16 cellular contexts compared by ENCODE assay signal in the genomic region with DNA sequence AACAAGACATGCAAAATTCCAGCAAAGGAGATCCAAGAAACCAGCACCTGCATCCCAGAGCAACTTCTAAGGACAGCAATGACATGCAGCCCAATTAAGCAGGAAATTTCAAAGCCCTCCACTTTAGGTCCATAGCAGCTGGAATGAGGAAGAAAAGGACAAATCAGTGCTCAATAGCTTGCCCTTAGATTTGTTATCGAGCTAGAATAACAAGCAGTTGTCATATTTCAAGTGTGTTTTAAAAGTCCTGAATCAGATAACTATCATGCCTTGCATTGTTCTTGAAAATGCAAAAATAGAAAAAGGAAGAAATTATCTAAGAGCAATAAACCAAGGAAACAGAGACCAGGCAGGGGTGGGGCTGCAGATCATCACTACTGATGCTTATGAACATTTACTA.
"Had no signal": no experiment of that assay in that cellular context is flagged by ENCODE, and none has a peak within 500 bp of the region (broad histone marks: within the 10 kb centered on the region; RNA-seq: fewer than 3 reads in every experiment).

No MANE protein-coding gene starts in this region.

- ATAC-seq: activated CD8-positive, alpha-beta T cell treated with anti-CD3 and anti-CD28 coated beads, Interleukin-2, amount 10 ng/mL, durations not matched to agents 7 days and 5 days; activated naive CD4-positive, alpha-beta T cell treated with anti-CD3 and anti-CD28 coated beads, Interleukin-2, amount 50 U/mL, for 72 hours; left ventricle myocardium superior; right lobe of liver; WTC11 had no signal

- H3K4me3 ChIP-seq: psoas muscle, right lobe of liver had no signal

- H3K27me3 ChIP-seq: right lobe of liver had no signal

- H3K36me3 ChIP-seq: right lobe of liver had no signal

- H3K36me3 Mint-ChIP-seq: activated naive CD4-positive, alpha-beta T cell treated with anti-CD3 and anti-CD28 coated beads, Interleukin-2, amount 50 U/mL, for 72 hours; WTC11 had no signal

- H3K27ac Mint-ChIP-seq: activated CD8-positive, alpha-beta T cell treated with anti-CD3 and anti-CD28 coated beads, Interleukin-2, amount 10 ng/mL, durations not matched to agents 7 days and 5 days; activated naive CD4-positive, alpha-beta T cell treated with anti-CD3 and anti-CD28 coated beads, Interleukin-2, amount 50 U/mL, for 72 hours; T-helper 1 cell treated with Interleukin-12 subunit alpha and Interleukin-12 subunit beta and Interleukin-4 antibody, amounts not matched to agents 30 μg/mL and 1 μg/mL, for 36 hours; WTC11 had no signal

- H3K27ac ChIP-seq: right lobe of liver had no signal

- DNase-seq: activated CD4-positive, alpha-beta T cell treated with anti-CD3 and anti-CD28 coated beads for 48 hours; activated CD8-positive, alpha-beta memory T cell treated with anti-CD3 and anti-CD28 coated beads, Interleukin-2, amount 50 U/mL, for 4 hours; activated CD8-positive, alpha-beta T cell treated with anti-CD3 and anti-CD28 coated beads, Interleukin-2, amount 10 ng/mL, durations not matched to agents 7 days and 5 days; activated gamma-delta T cell; activated T-cell treated with anti-CD3 and anti-CD28 coated beads, Interleukin-2, amount 50 U/mL, for 48 hours; amniotic stem cell; hypothalamus; kidney; left ventricle myocardium superior; mesenchymal stem cell; psoas muscle; right lobe of liver had no signal

- H3K4me3 Mint-ChIP-seq: activated CD8-positive, alpha-beta T cell treated with anti-CD3 and anti-CD28 coated beads, Interleukin-2, amount 10 ng/mL, durations not matched to agents 7 days and 5 days; T-helper 1 cell treated with Interleukin-12 subunit alpha and Interleukin-12 subunit beta and Interleukin-4 antibody, amounts not matched to agents 30 μg/mL and 1 μg/mL, for 36 hours; WTC11 had no signal

- FAIRE-seq: endometrium, kidney had no signal

- H3K9me3 ChIP-seq: psoas muscle, right lobe of liver had no signal
